Comparison of ENCODE assay signal across 8 cellular contexts in genomic region chr6:116616757-116617093, GRCh38. TPM values are rescaled to one million over a fixed set of nuclear protein-coding genes. Genes with fewer than 3 reads are reported as not detected.
DNase-seq lines count a peak whose midpoint lies in the region; ATAC-seq lines count a peak whose summit lies in the region.

No MANE protein-coding gene starts in this region.

- H2AFZ ChIP-seq in trophoblast cell (ENCODE audit: insufficient read depth, low read length, poor library complexity), result no peak overlapping the region

- no peaks in the 10 kb centered on the region for H3K36me3 ChIP-seq in trophoblast cell (ENCODE audit: control insufficient read depth in 1 of 2, insufficient read depth in 2 of 2, low read length in 2 of 2)

- H3K4me1 Mint-ChIP-seq in activated T-cell treated with anti-CD3 and anti-CD28 coated beads, Interleukin-2, amount 50 U/mL, for 24 hours (ENCODE audit: low read depth), result peaks cover 16% of the 10 kb centered on the region

- peaks cover 2% of the 10 kb centered on the region for H3K79me2 ChIP-seq in trophoblast cell (ENCODE audit: control insufficient read depth, insufficient read depth, low read length, poor library complexity)

- peaks cover 12% of the 10 kb centered on the region for H3K27me3 Mint-ChIP-seq in activated T-cell treated with anti-CD3 and anti-CD28 coated beads, Interleukin-2, amount 50 U/mL, for 24 hours

- H3K9me3 Mint-ChIP-seq in activated T-cell treated with anti-CD3 and anti-CD28 coated beads, Interleukin-2, amount 50 U/mL, for 24 hours, result no peaks in the 10 kb centered on the region

- H3K4ac ChIP-seq in trophoblast cell (ENCODE audit: low read depth, low read length), result no peak overlapping the region

- no CpG with 5 or more reads among the region's 15 CpGs for WGBS in trophoblast cell (ENCODE audit: extremely low coverage, insufficient coverage, insufficient read length)

- H3K36me3 Mint-ChIP-seq in activated T-cell treated with anti-CD3 and anti-CD28 coated beads, Interleukin-2, amount 50 U/mL, for 24 hours (ENCODE audit: low read depth), result no peaks in the 10 kb centered on the region

- DNase-seq in activated gamma-delta T cell treated with Interleukin-2 at 50 U/mL for 16 hours (peak; percentile 13), activated gamma-delta T cell (lab: John Stamatoyannopoulos, UW) (no peak), HPDE6-E6E7 (ENCODE audit: extremely low spot score) (peak; percentile 10), Right ventricle myocardium superior (peak; percentile 47), trophoblast cell (peak; percentile 1 to 41), CD1c-positive myeloid dendritic cell (ENCODE audit: extremely low spot score) (no peak), NOMO-1 (lab: John Stamatoyannopoulos, UW; ENCODE audit: unreplicated experiment in 2 of 2) (no peak)
- DNase-seq in activated T-cell treated with anti-CD3 and anti-CD28 coated beads, Interleukin-2, amount 50 U/mL, for 24 hours, result peak; percentile 42

- peak overlapping the region; percentile 62 for H3K4me2 ChIP-seq in trophoblast cell (ENCODE audit: low read length)

- H2BK5ac ChIP-seq in trophoblast cell (ENCODE audit: low read depth, low read length, poor library complexity), result no peak overlapping the region

- no peak overlapping the region for H4K91ac ChIP-seq in trophoblast cell (ENCODE audit: low read depth, low read length)

- H2BK120ac ChIP-seq in trophoblast cell (ENCODE audit: insufficient read depth, low read length, poor library complexity), result no peak overlapping the region

- H3K23ac ChIP-seq in trophoblast cell (ENCODE audit: low read length), result no peak overlapping the region

- H3K79me1 ChIP-seq in trophoblast cell (ENCODE audit: low read length), result peaks cover 2% of the 10 kb centered on the region

- H3K14ac ChIP-seq in trophoblast cell (ENCODE audit: low read length), result no peak overlapping the region

- H3K27ac ChIP-seq in trophoblast cell (ENCODE audit: low read depth, low read length), result no peak overlapping the region

- intact Hi-C loops in Right ventricle myocardium superior (cut with DNase I), result no loop called here

- ATAC-seq in Right ventricle myocardium superior (ENCODE audit: poor library complexity), result peak; percentile 34

- H3K9me3 ChIP-seq in trophoblast cell (ENCODE audit: insufficient read depth, low read depth, low read length), result no peaks in the 10 kb centered on the region

- no peaks in the 10 kb centered on the region for H3K27me3 ChIP-seq in trophoblast cell (ENCODE audit: insufficient read depth, low read length)

- H3K9ac ChIP-seq in trophoblast cell (ENCODE audit: low read length), result no peak overlapping the region

- no peak overlapping the region for H3K27ac Mint-ChIP-seq in activated T-cell treated with anti-CD3 and anti-CD28 coated beads, Interleukin-2, amount 50 U/mL, for 24 hours

- no peak overlapping the region for H2AK5ac ChIP-seq in trophoblast cell (ENCODE audit: low read length)

- H3K4me3 ChIP-seq in trophoblast cell (ENCODE audit: low read depth, low read length), result no peak overlapping the region

- H3K4me1 ChIP-seq in trophoblast cell (ENCODE audit: control insufficient read depth in 1 of 2, insufficient read depth in 2 of 2, low read length in 2 of 2), result peaks cover 0 to 6% of the 10 kb centered on the region in 2 experiments

- no peak overlapping the region for H4K12ac ChIP-seq in trophoblast cell (ENCODE audit: low read depth, low read length)

- H3K18ac ChIP-seq in trophoblast cell (ENCODE audit: low read length), result no peak overlapping the region

- H2BK12ac ChIP-seq in trophoblast cell (ENCODE audit: low read length), result no peak overlapping the region

- H4K8ac ChIP-seq in trophoblast cell (ENCODE audit: low read depth, low read length), result no peak overlapping the region

- H3K4me3 Mint-ChIP-seq in activated T-cell treated with anti-CD3 and anti-CD28 coated beads, Interleukin-2, amount 50 U/mL, for 24 hours, result peak overlapping the region; percentile 76

RNA-seq across cellular contexts. Expression of gene RSPH4A, which starts 0.4 kb away (rescaled TPM):
- total RNA-seq in Right ventricle myocardium superior, result not detected
- 0.07 and 0.11 TPM in 2 replicates for polyA plus RNA-seq in trophoblast cell (2013)

RNA-seq across cellular contexts. Expression of gene RWDD1, which starts 45.4 kb away (rescaled TPM):
- total RNA-seq in Right ventricle myocardium superior, result 65.2 TPM
- polyA plus RNA-seq in trophoblast cell (2013), result 80.6 and 86.1 TPM in 2 replicates

RNA-seq across cellular contexts. Expression of gene ZUP1, which starts 51.8 kb away (rescaled TPM):
- total RNA-seq in Right ventricle myocardium superior, result 3.4 TPM
- polyA plus RNA-seq in trophoblast cell (2013), result 10.4 and 10.5 TPM in 2 replicates

Comparison
In these comparisons a context has a peak if more than half of its experiments do, and no peak if none do; other contexts are left out.
1. DNase-seq: peak in activated gamma-delta T cell treated with Interleukin-2 at 50 U/mL for 16 hours (single experiment), HPDE6-E6E7 (single experiment), activated T-cell treated with anti-CD3 and anti-CD28 coated beads, Interleukin-2, amount 50 U/mL, for 24 hours (single experiment), Right ventricle myocardium superior (single experiment) and trophoblast cell (2 of 2); none in activated gamma-delta T cell (single experiment), CD1c-positive myeloid dendritic cell (single experiment) and NOMO-1 (0 of 2).